Comparison of ENCODE assay signal across 7 cellular contexts in the genomic region with DNA sequence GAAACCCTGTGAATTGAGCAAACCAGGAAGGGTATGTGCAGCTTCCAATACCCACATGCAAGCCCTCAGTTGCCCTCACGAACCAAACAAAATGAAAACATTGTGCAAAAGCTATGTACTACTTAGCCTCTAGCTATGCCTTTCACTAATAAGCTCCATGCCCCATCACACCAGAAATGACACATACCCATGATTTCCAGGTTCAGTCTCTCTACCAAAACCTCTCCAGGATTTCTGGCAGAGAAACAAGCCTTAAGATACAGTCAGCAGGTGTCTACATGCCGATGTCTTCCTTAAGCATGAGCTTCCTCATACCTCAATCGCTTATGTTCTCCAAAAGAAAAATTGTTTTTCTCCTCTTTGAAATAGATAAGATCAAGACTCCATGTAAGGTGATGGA.
"Had no signal": no experiment of that assay in that cellular context is flagged by ENCODE, and none has a peak within 500 bp of the region (broad histone marks: within the 10 kb centered on the region; RNA-seq: fewer than 3 reads in every experiment).

No MANE protein-coding gene starts in this region.

- H3K27me3 Mint-ChIP-seq: IgD-negative memory B cell had no signal

- DNase-seq: IMR-90, KBM-7 had no signal

- H3K4me3 Mint-ChIP-seq: IgD-negative memory B cell had no signal

- ATAC-seq: HepG2, K562 had no signal

- H3K27ac Mint-ChIP-seq: IgD-negative memory B cell had no signal

- H3K27ac ChIP-seq: HL-60 had no signal

- FAIRE-seq: HepG2, HTR-8/SVneo, K562 had no signal

- H3K4me1 Mint-ChIP-seq: IgD-negative memory B cell had no signal

- H3K36me3 Mint-ChIP-seq: IgD-negative memory B cell had no signal

- H3K4me3 ChIP-seq: K562 had no signal
